In genomic region chr2:144514731-144515424, GRCh38 we compare ENCODE assay signal across 2 cellular contexts.
TF ChIP-seq lines count a peak whose summit lies in the region.

No MANE protein-coding gene starts in this region.

TF ChIP-seq in IMR-90, 13 proteins besides CTCF, POLR2A, EP300 and RAD21:
- TF ChIP-seq USF2 (IDR thresholded peaks at IDR 0.05; ENCODE audit: low read depth, low read length) (no peak), CHD1 (IDR thresholded peaks at IDR 0.05; ENCODE audit: low read depth, low read length) (no peak), FOS (IDR thresholded peaks at IDR 0.05; ENCODE audit: low read depth, low read length) (no peak), ELK1 (IDR thresholded peaks at IDR 0.05; ENCODE audit: borderline replicate concordance, low read depth, low read length) (no peak), NFE2L2 (IDR thresholded peaks at IDR 0.05; ENCODE audit: low read depth, low read length) (no peak), MXI1 (IDR thresholded peaks at IDR 0.05; ENCODE audit: borderline replicate concordance, low read depth, low read length) (no peak)

TF ChIP-seq in HepG2, 621 proteins besides CTCF, POLR2A, EP300 and RAD21:
- TF ChIP-seq REXO4 (CRISPR knock-in tag; IDR thresholded peaks at IDR 0.05; ENCODE audit: borderline replicate concordance) (no peak), SSRP1 (CRISPR knock-in tag; IDR thresholded peaks at IDR 0.05) (no peak), RERE (CRISPR knock-in tag; IDR thresholded peaks at IDR 0.05; ENCODE audit: low read depth) (no peak), MED13 (CRISPR knock-in tag; IDR thresholded peaks at IDR 0.05) (no peak), EZH2 (conservative IDR thresholded peaks at IDR 0.05; ENCODE audit: low read depth, low read length) (0 out of 2 replicates have a peak, but pooled peaks have one; percentile 4), SUZ12 (IDR thresholded peaks at IDR 0.05; ENCODE audit: low read depth, low read length) (no peak)
